Comparison of ENCODE assay signal across 2 cellular contexts in the genomic region with DNA sequence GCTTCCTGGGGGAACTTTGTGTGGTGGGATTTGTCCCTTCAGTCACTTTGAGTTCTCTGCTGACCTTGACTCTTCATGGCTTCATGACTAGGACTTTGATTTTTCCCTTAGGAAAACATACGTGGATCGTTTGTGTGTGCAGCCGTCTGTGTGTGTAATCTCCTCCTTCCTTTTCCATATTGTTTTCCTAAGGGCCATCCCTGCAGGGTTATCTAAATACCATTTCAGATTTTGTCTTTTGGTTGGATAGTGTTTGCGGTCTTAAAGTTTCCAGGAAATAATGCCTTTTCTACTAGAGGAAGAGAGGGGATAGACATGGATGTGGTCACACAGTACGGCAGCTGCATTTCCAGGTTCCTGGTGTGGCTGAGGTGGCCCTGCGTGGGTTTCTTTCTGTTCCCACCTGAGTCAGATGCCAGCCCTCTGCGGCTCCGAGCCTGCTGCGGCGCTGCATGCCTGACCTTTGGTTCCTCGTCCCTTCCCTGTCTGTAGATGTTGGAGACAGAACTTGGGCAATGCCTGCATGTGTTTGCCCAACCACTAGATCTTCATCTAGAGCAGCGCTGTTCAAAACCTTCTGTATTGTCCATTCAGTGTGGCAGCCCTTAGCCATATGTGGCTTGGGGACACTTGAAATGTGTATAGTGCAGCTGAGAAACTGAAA.
TF ChIP-seq lines count a peak whose summit lies in the region.

No MANE protein-coding gene starts in this region.

TF ChIP-seq in SK-N-SH, 30 proteins besides CTCF, POLR2A, EP300 and RAD21 (continued from another document):
- TF ChIP-seq, protein P1, sequence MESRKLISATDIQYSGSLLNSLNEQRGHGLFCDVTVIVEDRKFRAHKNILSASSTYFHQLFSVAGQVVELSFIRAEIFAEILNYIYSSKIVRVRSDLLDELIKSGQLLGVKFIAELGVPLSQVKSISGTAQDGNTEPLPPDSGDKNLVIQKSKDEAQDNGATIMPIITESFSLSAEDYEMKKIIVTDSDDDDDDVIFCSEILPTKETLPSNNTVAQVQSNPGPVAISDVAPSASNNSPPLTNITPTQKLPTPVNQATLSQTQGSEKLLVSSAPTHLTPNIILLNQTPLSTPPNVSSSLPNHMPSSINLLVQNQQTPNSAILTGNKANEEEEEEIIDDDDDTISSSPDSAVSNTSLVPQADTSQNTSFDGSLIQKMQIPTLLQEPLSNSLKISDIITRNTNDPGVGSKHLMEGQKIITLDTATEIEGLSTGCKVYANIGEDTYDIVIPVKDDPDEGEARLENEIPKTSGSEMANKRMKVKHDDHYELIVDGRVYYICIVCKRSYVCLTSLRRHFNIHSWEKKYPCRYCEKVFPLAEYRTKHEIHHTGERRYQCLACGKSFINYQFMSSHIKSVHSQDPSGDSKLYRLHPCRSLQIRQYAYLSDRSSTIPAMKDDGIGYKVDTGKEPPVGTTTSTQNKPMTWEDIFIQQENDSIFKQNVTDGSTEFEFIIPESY (IDR thresholded peaks at IDR 0.05; ENCODE audit: borderline replicate concordance, low read depth), result no peak
- TF ChIP-seq, protein P2, sequence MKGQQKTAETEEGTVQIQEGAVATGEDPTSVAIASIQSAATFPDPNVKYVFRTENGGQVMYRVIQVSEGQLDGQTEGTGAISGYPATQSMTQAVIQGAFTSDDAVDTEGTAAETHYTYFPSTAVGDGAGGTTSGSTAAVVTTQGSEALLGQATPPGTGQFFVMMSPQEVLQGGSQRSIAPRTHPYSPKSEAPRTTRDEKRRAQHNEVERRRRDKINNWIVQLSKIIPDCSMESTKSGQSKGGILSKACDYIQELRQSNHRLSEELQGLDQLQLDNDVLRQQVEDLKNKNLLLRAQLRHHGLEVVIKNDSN (IDR thresholded peaks at IDR 0.05; ENCODE audit: borderline replicate concordance, low read depth), result no peak
- no peak for TF ChIP-seq TAF1 (IDR thresholded peaks at IDR 0.05; ENCODE audit: borderline replicate concordance, low read depth, low read length)
- TF ChIP-seq, protein P3, sequence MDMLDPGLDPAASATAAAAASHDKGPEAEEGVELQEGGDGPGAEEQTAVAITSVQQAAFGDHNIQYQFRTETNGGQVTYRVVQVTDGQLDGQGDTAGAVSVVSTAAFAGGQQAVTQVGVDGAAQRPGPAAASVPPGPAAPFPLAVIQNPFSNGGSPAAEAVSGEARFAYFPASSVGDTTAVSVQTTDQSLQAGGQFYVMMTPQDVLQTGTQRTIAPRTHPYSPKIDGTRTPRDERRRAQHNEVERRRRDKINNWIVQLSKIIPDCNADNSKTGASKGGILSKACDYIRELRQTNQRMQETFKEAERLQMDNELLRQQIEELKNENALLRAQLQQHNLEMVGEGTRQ (IDR thresholded peaks at IDR 0.05; ENCODE audit: borderline replicate concordance, low read depth, low read length), result no peak

TF ChIP-seq in SK-N-SH treated with all-trans-retinoic acid at 6 μM for 48 hours, 23 proteins besides CTCF, POLR2A, EP300 and RAD21 (continued from another document):
- TF ChIP-seq ZNF565 (CRISPR knock-in tag; conservative IDR thresholded peaks at IDR 0.05; ENCODE audit: low read depth), result no peak
- no peak for TF ChIP-seq PPARA (CRISPR knock-in tag; IDR thresholded peaks at IDR 0.05; ENCODE audit: borderline replicate concordance)
